ENCODE assay signal across 11 cellular contexts in the genomic region with DNA sequence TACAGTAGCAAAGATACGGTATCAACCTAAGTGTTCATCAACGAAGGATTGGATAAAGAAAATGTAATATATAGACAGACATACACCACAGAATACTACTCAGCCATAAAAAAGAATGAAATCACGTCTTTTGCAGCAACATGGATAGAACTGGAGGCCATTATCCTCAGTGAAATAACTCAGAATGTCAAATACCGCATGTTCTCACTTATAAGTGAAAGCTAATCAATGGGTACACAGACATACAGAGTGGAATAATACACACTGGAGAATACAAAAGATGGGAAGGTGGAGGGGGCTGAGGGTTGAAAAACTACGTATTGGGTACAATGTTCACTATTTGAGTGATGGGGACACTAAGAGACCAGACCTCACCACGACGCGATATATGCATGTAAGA. TPM values are rescaled to one million over a fixed set of nuclear protein-coding genes. Genes with fewer than 3 reads are reported as not detected.
DNase-seq lines count a peak whose midpoint lies in the region; ATAC-seq, FAIRE-seq and TF ChIP-seq lines count a peak whose summit lies in the region.
"Had no signal": no experiment of that assay in that cellular context is flagged by ENCODE, and none has a peak within 500 bp of the region (broad histone marks: within the 10 kb centered on the region; RNA-seq: fewer than 3 reads in every experiment).

No MANE protein-coding gene starts in this region.

- no peak for TF ChIP-seq CTCF in keratinocyte (optimal IDR thresholded peaks at IDR 0.05 in 1 of 3, IDR thresholded peaks at IDR 0.05 in 1 of 3, conservative IDR thresholded peaks at IDR 0.05 in 1 of 3; ENCODE audit: extremely low read depth in 1 of 3, insufficient read depth in 2 of 3, low read length in 3 of 3)

- H3K79me2 ChIP-seq in ACC112 (ENCODE audit: control insufficient read depth, insufficient read depth, low read length, unreplicated experiment) = peaks cover 60% of the 10 kb centered on the region
- H3K79me2 ChIP-seq in keratinocyte (ENCODE audit: control insufficient read depth, insufficient read depth, low read length) = peaks cover 60% of the 10 kb centered on the region

- dilution Hi-C loops in keratinocyte (cut with MboI; ENCODE audit: extremely low pct_ligation_motif_present, low sequenced_read_pairs) = no loop called here

- H4K20me1 ChIP-seq in keratinocyte (ENCODE audit: control insufficient read depth, extremely low read depth, insufficient read depth, low read length) = no peaks in the 10 kb centered on the region

- no peaks in the 10 kb centered on the region for H3K27me3 ChIP-seq in ACC112 (ENCODE audit: insufficient read depth, low read length)
- H3K27me3 ChIP-seq in HAP-1 (ENCODE audit: low read depth) = no peaks in the 10 kb centered on the region
- no peaks in the 10 kb centered on the region for H3K27me3 ChIP-seq in keratinocyte (ENCODE audit: control insufficient read depth, extremely low read depth, insufficient read depth, low read length)

- H3K9me3 Mint-ChIP-seq in activated naive CD4-positive, alpha-beta T cell treated with anti-CD3 and anti-CD28 coated beads, Interleukin-2, amount 50 U/mL, for 72 hours = peaks cover 4 to 7% of the 10 kb centered on the region in 2 donors

- H3K36me3 ChIP-seq in ACC112 (ENCODE audit: insufficient read depth, low read length) (no peaks in the 10 kb centered on the region), HAP-1 (replicated peaks) (peaks cover 10% of the 10 kb centered on the region; the same call in 1 of the 2 replicates), keratinocyte (ENCODE audit: control insufficient read depth in 2 of 2, extremely low read depth in 1 of 2, insufficient read depth in 2 of 2, low read length in 2 of 2) (peaks cover 0 to 7% of the 10 kb centered on the region in 2 experiments)

- no peak for FAIRE-seq in keratinocyte (lab: Jason Lieb, UNC)
- FAIRE-seq: G401.6 had no signal

- H2AFZ ChIP-seq in ACC112 (ENCODE audit: low read length, unreplicated experiment) = no peak overlapping the region
- no peak overlapping the region for H2AFZ ChIP-seq in keratinocyte (ENCODE audit: control insufficient read depth, low read length)

- H3K4me1 ChIP-seq in ACC112 (ENCODE audit: control insufficient read depth, insufficient read depth, low read length, unreplicated experiment) (peaks cover 29% of the 10 kb centered on the region), HAP-1 (peaks cover 29% of the 10 kb centered on the region), keratinocyte (ENCODE audit: control insufficient read depth, extremely low read depth, insufficient read depth, low read length) (peaks cover 8% of the 10 kb centered on the region)

- peaks cover 25 to 37% of the 10 kb centered on the region in 2 donors for H3K36me3 Mint-ChIP-seq in activated naive CD4-positive, alpha-beta T cell treated with anti-CD3 and anti-CD28 coated beads, Interleukin-2, amount 50 U/mL, for 72 hours

- H3K9ac ChIP-seq in keratinocyte (ENCODE audit: control insufficient read depth, extremely low read depth, insufficient read depth, low read length) = peak overlapping the region; percentile 81

- H3K9me3 ChIP-seq in HAP-1 (no peaks in the 10 kb centered on the region), keratinocyte (ENCODE audit: control insufficient read depth, low read depth, low read length) (no peaks in the 10 kb centered on the region)

- H3K4me2 ChIP-seq in keratinocyte (ENCODE audit: control insufficient read depth, extremely low read depth, insufficient read depth, low read depth, low read length) = peak overlapping the region; percentile 96

- in situ Hi-C loops in HAP-1 (cut with MboI; ENCODE audit: low sequenced_read_pairs) = no loop called here

- DNase-seq in HAP-1 (ENCODE audit: low spot score in 2 of 2) (no peak), keratinocyte (ENCODE audit: low read depth, low spot score) (no peak), NCI-H2196 (lab: John Stamatoyannopoulos, UW; ENCODE audit: unreplicated experiment) (no peak), SHP77 (lab: John Stamatoyannopoulos, UW) (no peak)
- no peak for DNase-seq in activated naive CD4-positive, alpha-beta T cell treated with anti-CD3 and anti-CD28 coated beads, Interleukin-2, amount 50 U/mL, for 72 hours (ENCODE audit: low spot score in 2 of 2)

- H3K9me1 ChIP-seq in keratinocyte (ENCODE audit: control insufficient read depth, extremely low read depth, insufficient read depth, low read length) = no peaks in the 10 kb centered on the region

- H3K27ac ChIP-seq in ACC112 (ENCODE audit: low read depth, low read length) = no peak overlapping the region
- peak overlapping the region; percentile 75 for H3K27ac ChIP-seq in keratinocyte (ENCODE audit: control insufficient read depth, insufficient read depth, low read length)

- no peak for ATAC-seq in activated naive CD4-positive, alpha-beta T cell treated with anti-CD3 and anti-CD28 coated beads, Interleukin-2, amount 50 U/mL, for 72 hours
- no peak for ATAC-seq in GM21723 (IDR thresholded peaks at IDR 0.05; ENCODE audit: unreplicated experiment)
- ATAC-seq in GM19351 (IDR thresholded peaks at IDR 0.05; ENCODE audit: unreplicated experiment) = no peak

- peak overlapping the region; percentile 96 to 99 for H3K27ac Mint-ChIP-seq in activated naive CD4-positive, alpha-beta T cell treated with anti-CD3 and anti-CD28 coated beads, Interleukin-2, amount 50 U/mL, for 72 hours

- H3K4me3 ChIP-seq in ACC112 (ENCODE audit: low read depth, low read length) (peak overlapping the region; percentile 88), HAP-1 (peak overlapping the region; percentile 92), keratinocyte (ENCODE audit: control insufficient read depth in 2 of 3, extremely low read depth in 1 of 3, insufficient read depth in 2 of 3, low read depth in 1 of 3, low read length in 3 of 3) (peak overlapping the region; percentile 69 to 93 (median 87))

RNA-seq across cellular contexts. Expression of gene RACGAP1, which starts 1.1 kb away (rescaled TPM):
- total RNA-seq in activated naive CD4-positive, alpha-beta T cell treated with anti-CD3 and anti-CD28 coated beads, Interleukin-2, amount 50 U/mL, for 72 hours = 100 to 1,000 TPM; 109 to 195 TPM
- polyA plus RNA-seq in keratinocyte = 27.7 to 57.1 TPM (median 45.2 TPM) in 3 replicates
- polyA plus RNA-seq in keratinocyte (2011; ENCODE audit: low read depth) = 23.0 TPM
- polyA plus RNA-seq in keratinocyte (2011; cell fraction: cytosol; rRNA removed) = 28.6 and 33.2 TPM in 2 replicates
- polyA plus RNA-seq in keratinocyte (2011; cell fraction: nucleus; rRNA removed) = 36.0 and 38.0 TPM in 2 replicates
- 11.4 and 46.5 TPM in 2 replicates for polyA plus RNA-seq in keratinocyte (2012; ENCODE audit: low replicate concordance)
- 32.5 to 86.8 TPM (median 60.9 TPM) in 3 replicates for polyA minus RNA-seq in keratinocyte
- 34.7 TPM for polyA minus RNA-seq in keratinocyte (2011; cell fraction: cytosol; rRNA and poly(A)+ RNA removed)
- 19.9 and 36.4 TPM in 2 replicates for polyA minus RNA-seq in keratinocyte (2011; cell fraction: nucleus; rRNA and poly(A)+ RNA removed)

RNA-seq across cellular contexts. Expression of gene ASIC1, which starts 33.2 kb away (rescaled TPM):
- total RNA-seq in activated naive CD4-positive, alpha-beta T cell treated with anti-CD3 and anti-CD28 coated beads, Interleukin-2, amount 50 U/mL, for 72 hours = 10 to 100 TPM in 1 of 2 donors, 1 to 10 TPM in 1; 2.8 to 11.7 TPM
- polyA plus RNA-seq in keratinocyte = 5.7 to 8.3 TPM (median 5.7 TPM) in 3 replicates
- polyA plus RNA-seq in keratinocyte (2011; ENCODE audit: low read depth) = 0.46 TPM
- polyA plus RNA-seq in keratinocyte (2011; cell fraction: cytosol; rRNA removed) = 4.0 and 5.1 TPM in 2 replicates
- polyA plus RNA-seq in keratinocyte (2011; cell fraction: nucleus; rRNA removed) = 15.8 and 19.7 TPM in 2 replicates
- polyA plus RNA-seq in keratinocyte (2012; ENCODE audit: low replicate concordance) = 0.47 and 5.4 TPM in 2 replicates
- 8.2 to 10.1 TPM (median 9.4 TPM) in 3 replicates for polyA minus RNA-seq in keratinocyte
- 5.0 TPM for polyA minus RNA-seq in keratinocyte (2011; cell fraction: cytosol; rRNA and poly(A)+ RNA removed)
- 9.2 and 10.4 TPM in 2 replicates for polyA minus RNA-seq in keratinocyte (2011; cell fraction: nucleus; rRNA and poly(A)+ RNA removed)
- total RNA-seq: lung microvascular endothelial cell had no signal

RNA-seq across cellular contexts. Expression of gene AQP6, which starts 51.5 kb away (rescaled TPM):
- total RNA-seq in activated naive CD4-positive, alpha-beta T cell treated with anti-CD3 and anti-CD28 coated beads, Interleukin-2, amount 50 U/mL, for 72 hours = not detected
- polyA plus RNA-seq in keratinocyte = 0.28 to 0.57 TPM (median 0.45 TPM) in 3 replicates
- not detected for polyA plus RNA-seq in keratinocyte (2011; ENCODE audit: low read depth)
- 0.10 and 0.13 TPM in 2 replicates for polyA plus RNA-seq in keratinocyte (2011; cell fraction: cytosol; rRNA removed)
- 0.84 and 1.1 TPM in 2 replicates for polyA plus RNA-seq in keratinocyte (2011; cell fraction: nucleus; rRNA removed)
- polyA plus RNA-seq in keratinocyte (2012; ENCODE audit: low replicate concordance) = 0.07 and 0.09 TPM in 2 replicates
- polyA minus RNA-seq in keratinocyte = 0.26 to 0.89 TPM (median 0.39 TPM) in 3 replicates
- polyA minus RNA-seq in keratinocyte (2011; cell fraction: cytosol; rRNA and poly(A)+ RNA removed) = not detected
- polyA minus RNA-seq in keratinocyte (2011; cell fraction: nucleus; rRNA and poly(A)+ RNA removed) = 0.11 and 1.2 TPM in 2 replicates
- total RNA-seq: dermis blood vessel endothelial cell, lung microvascular endothelial cell had no signal
